Comparison of ENCODE assay signal across 1 cellular context in genomic region chr2:216292886-216293291, GRCh38.
TF ChIP-seq lines count a peak whose summit lies in the region.

No MANE protein-coding gene starts in this region.

TF ChIP-seq in K562, 482 proteins besides CTCF, POLR2A, EP300 and RAD21 (continued from another document and continues in another):
- TF ChIP-seq ZBTB11 (CRISPR knock-in tag; IDR thresholded peaks at IDR 0.05) = 0 out of 6 replicates have a peak, but pooled peaks of 1 of the 3 experiments have one; percentile 36
- TF ChIP-seq CEBPZ (IDR thresholded peaks at IDR 0.05; ENCODE audit: borderline replicate concordance, low read depth, low read length) = no peak
- no peak for TF ChIP-seq RHOXF2B (CRISPR knock-in tag; conservative IDR thresholded peaks at IDR 0.05)
- TF ChIP-seq THAP7 (CRISPR knock-in tag; IDR thresholded peaks at IDR 0.05) = no peak
- no peak for TF ChIP-seq NFATC3 (IDR thresholded peaks at IDR 0.05)
- no peak for TF ChIP-seq KLF1 (tag; IDR thresholded peaks at IDR 0.05)
- no peak for TF ChIP-seq ZNF79 (CRISPR knock-in tag; IDR thresholded peaks at IDR 0.05; ENCODE audit: low read depth)
- TF ChIP-seq RFX5 (IDR thresholded peaks at IDR 0.05; ENCODE audit: low read depth, low read length) = no peak
- TF ChIP-seq LEF1 (IDR thresholded peaks at IDR 0.05) = peak; percentile 40; the same call in 1 of the 2 replicates
- peak; percentile 82 for TF ChIP-seq FOSL1 (tag; conservative IDR thresholded peaks at IDR 0.05)
- TF ChIP-seq CREB5 (CRISPR knock-in tag; IDR thresholded peaks at IDR 0.05) = no peak
- TF ChIP-seq DPF2 (IDR thresholded peaks at IDR 0.05) = peak; percentile 65
- no peak for TF ChIP-seq ATF6 (CRISPR knock-in tag; IDR thresholded peaks at IDR 0.05)
- TF ChIP-seq CBFA2T2 (conservative IDR thresholded peaks at IDR 0.05) = peak; percentile 76
- TF ChIP-seq KAT8 (IDR thresholded peaks at IDR 0.05; ENCODE audit: low read depth) = no peak
- peak; percentile 25; the same call in 1 of the 2 replicates for TF ChIP-seq PKNOX1 (IDR thresholded peaks at IDR 0.05)
- no peak for TF ChIP-seq ZNF133 (CRISPR knock-in tag; IDR thresholded peaks at IDR 0.05)
- TF ChIP-seq THRB (CRISPR knock-in tag; conservative IDR thresholded peaks at IDR 0.05) = no peak
- TF ChIP-seq ZBTB34 (CRISPR knock-in tag; IDR thresholded peaks at IDR 0.05) = no peak
- TF ChIP-seq MLLT1 (IDR thresholded peaks at IDR 0.05) = no peak
- TF ChIP-seq PTBP1 (IDR thresholded peaks at IDR 0.05; ENCODE audit: low read depth, low read length) = no peak
- 0 out of 4 replicates have a peak, but pooled peaks of 1 of the 2 experiments have one; percentile 23 for TF ChIP-seq KDM1A (IDR thresholded peaks at IDR 0.05)
- TF ChIP-seq FIP1L1 (IDR thresholded peaks at IDR 0.05; ENCODE audit: low read depth, low read length, poor library complexity, severe bottlenecking) = no peak
- TF ChIP-seq HNRNPK (IDR thresholded peaks at IDR 0.05; ENCODE audit: low read depth, low read length, poor library complexity, severe bottlenecking) = no peak
- no peak for TF ChIP-seq ZNF316 (IDR thresholded peaks at IDR 0.05)
- 0 out of 4 replicates have a peak, but pooled peaks of 1 of the 2 experiments have one; percentile 34 for TF ChIP-seq TRIM24 (IDR thresholded peaks at IDR 0.05)
- no peak for TF ChIP-seq NR4A1 (CRISPR knock-in tag; IDR thresholded peaks at IDR 0.05)
- 0 out of 2 replicates have a peak, but pooled peaks have one; percentile 51 for TF ChIP-seq NR4A1 (tag; IDR thresholded peaks at IDR 0.05)
- peak; percentile 66 for TF ChIP-seq CCNT2 (IDR thresholded peaks at IDR 0.05; ENCODE audit: borderline replicate concordance, extremely low read depth, insufficient read length, low read depth, low read length)
- TF ChIP-seq SOX6 (IDR thresholded peaks at IDR 0.05) = peak; percentile 85
- no peak for TF ChIP-seq ZNF224 (CRISPR knock-in tag; IDR thresholded peaks at IDR 0.05)
- TF ChIP-seq ESRRA (IDR thresholded peaks at IDR 0.05; ENCODE audit: borderline replicate concordance, low read depth) = peak; percentile 99
- 0 out of 2 replicates have a peak, but pooled peaks have one; percentile 28 for TF ChIP-seq ADNP (tag; IDR thresholded peaks at IDR 0.05)
- peak; percentile 95 for TF ChIP-seq CC2D1A (IDR thresholded peaks at IDR 0.05)
- no peak for TF ChIP-seq TCF7 (IDR thresholded peaks at IDR 0.05; ENCODE audit: borderline replicate concordance)
- no peak for TF ChIP-seq LARP7 (IDR thresholded peaks at IDR 0.05)
- TF ChIP-seq ARID3A (IDR thresholded peaks at IDR 0.05; ENCODE audit: borderline replicate concordance, low read depth, low read length) = no peak
- no peak for TF ChIP-seq SMARCB1 (IDR thresholded peaks at IDR 0.05; ENCODE audit: insufficient read length, low read depth)
- peak; percentile 46; the same call in 1 of the 2 replicates for TF ChIP-seq SP1 (CRISPR knock-in tag; IDR thresholded peaks at IDR 0.05)
- peak; percentile 79 for TF ChIP-seq TCF3 (CRISPR knock-in tag; IDR thresholded peaks at IDR 0.05)
- TF ChIP-seq TAL1 (IDR thresholded peaks at IDR 0.05) = peak; percentile 86
- peak; percentile 91 for TF ChIP-seq MEIS2 (IDR thresholded peaks at IDR 0.05; ENCODE audit: partially characterized antibody)
- no peak for TF ChIP-seq MTF1 (CRISPR knock-in tag; IDR thresholded peaks at IDR 0.05; ENCODE audit: borderline replicate concordance)
- no peak for TF ChIP-seq ZBTB9 (CRISPR knock-in tag; IDR thresholded peaks at IDR 0.05)
